13 cellular contexts compared by ENCODE assay signal in the genomic region with DNA sequence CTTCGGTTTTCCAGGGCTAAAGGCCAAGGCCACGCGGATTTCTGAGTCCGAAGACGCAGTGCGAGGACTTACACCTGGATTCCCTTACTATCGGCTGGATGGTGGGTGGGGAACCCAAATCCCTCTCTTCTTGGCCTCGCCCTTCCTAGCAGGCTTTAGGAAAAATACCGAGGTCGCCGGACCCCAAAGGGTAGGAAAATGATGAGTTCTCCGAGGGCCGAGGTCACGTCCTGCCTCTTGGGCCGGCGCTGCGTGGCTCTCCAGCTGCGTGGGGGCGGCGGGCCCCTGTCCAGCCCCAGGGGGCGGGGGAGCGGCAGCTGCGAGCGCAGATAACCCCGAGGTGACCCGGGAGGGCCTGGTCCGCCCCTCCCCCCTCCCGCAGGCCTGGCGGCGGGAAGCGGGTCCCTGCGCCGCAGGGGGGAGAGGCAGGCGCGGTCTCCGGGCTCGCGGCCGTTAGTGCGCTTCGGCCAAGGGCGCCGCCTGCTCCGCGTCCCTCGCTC. TPM values are rescaled to one million over a fixed set of nuclear protein-coding genes. Genes with fewer than 3 reads are reported as not detected.
DNase-seq lines count a peak whose midpoint lies in the region; TF ChIP-seq lines count a peak whose summit lies in the region.
"Had no signal": no experiment of that assay in that cellular context is flagged by ENCODE, and none has a peak within 500 bp of the region (broad histone marks: within the 10 kb centered on the region; RNA-seq: fewer than 3 reads in every experiment).

No MANE protein-coding gene starts in this region.

- no peaks in the 10 kb centered on the region for H4K20me1 ChIP-seq in OCI-LY7 (ENCODE audit: insufficient read depth, low read length)

- no peak overlapping the region for H2AFZ ChIP-seq in OCI-LY7 (ENCODE audit: low read length)

- H3K4me1 ChIP-seq in OCI-LY7 (ENCODE audit: insufficient read depth, low read length, poor library complexity, severe bottlenecking) (no peaks in the 10 kb centered on the region), esophagus squamous epithelium (peaks cover 48 to 64% (median 51%) of the 10 kb centered on the region in 3 donors), suprapubic skin (peaks cover 62% of the 10 kb centered on the region)

- no peak for TF ChIP-seq EP300 in suprapubic skin (IDR thresholded peaks at IDR 0.05)

- peak overlapping the region; percentile 41; the same call in 1 of the 2 replicates for H3K4me2 ChIP-seq in OCI-LY7 (ENCODE audit: low read length)

- intact Hi-C loops in OCI-LY7 (cut with micrococcal nuclease; ENCODE audit: unreplicated experiment) (loop anchor here (5.0 to 10.0 kb wide), 2 partner anchors 93 to 840 kb away; no protein-coding TSS in a partner anchor), esophagus squamous epithelium (cut with DNase I) (loop anchor here (10.0 kb wide), 1 partner anchor 230 kb away; no protein-coding TSS in a partner anchor)

- no peaks in the 10 kb centered on the region for H3K9me3 ChIP-seq in OCI-LY7 (ENCODE audit: low read length)
- no peaks in the 10 kb centered on the region for H3K9me3 ChIP-seq in esophagus squamous epithelium
- H3K9me3 ChIP-seq in suprapubic skin, result no peaks in the 10 kb centered on the region
- H3K9me3 ChIP-seq: gastroesophageal sphincter had no signal

- CTCF ChIA-PET in OCI-LY7 (lab: Charles Lee; ENCODE audit: unreplicated experiment), result interaction anchor here (0.6 kb wide), 1 partner anchor 9 kb away, joined by 3 read pairs; no protein-coding TSS in a partner anchor

- no peaks in the 10 kb centered on the region for H3K36me3 Mint-ChIP-seq in activated naive CD4-positive, alpha-beta T cell treated with anti-CD3 and anti-CD28 coated beads, Interleukin-2, amount 50 U/mL, for 24 hours

- DNase-seq in activated naive CD4-positive, alpha-beta T cell (lab: John Stamatoyannopoulos, UW), result no peak
- no peak for DNase-seq in OCI-LY7 (ENCODE audit: low spot score)
- DNase-seq in esophagus squamous epithelium (lab: John Stamatoyannopoulos, UW), result no peak
- DNase-seq in suprapubic skin (ENCODE audit: low spot score in 2 of 2), result no peak
- DNase-seq in T1000 (lab: John Stamatoyannopoulos, UW), result no peak
- no peak for DNase-seq in CD1c-positive myeloid dendritic cell (ENCODE audit: extremely low spot score)
- no peak for DNase-seq in NCI-H2029 (lab: John Stamatoyannopoulos, UW)
- DNase-seq: activated gamma-delta T cell had no signal

- WGBS in esophagus squamous epithelium, 2 donors, result 2% methylated on average over 8 to 9 of the region's 46 CpGs
- WGBS in suprapubic skin, result 10% methylated on average over 7 of the region's 46 CpGs

- H3K4me3 ChIP-seq in OCI-LY7 (ENCODE audit: low read depth, low read length, poor library complexity, severe bottlenecking), result peak overlapping the region; percentile 34
- peak overlapping the region in 3 of 4 donors; percentile 27 to 61 (median 46) for H3K4me3 ChIP-seq in esophagus squamous epithelium
- peak overlapping the region; percentile 46 for H3K4me3 ChIP-seq in suprapubic skin

- POLR2A ChIA-PET in OCI-LY7 (lab: Charles Lee), result no interaction called here

- H3K79me2 ChIP-seq in OCI-LY7 (ENCODE audit: insufficient read depth, low read depth, low read length), result no peaks in the 10 kb centered on the region

- no peak overlapping the region for H3K27ac Mint-ChIP-seq in activated naive CD4-positive, alpha-beta T cell treated with anti-CD3 and anti-CD28 coated beads, Interleukin-2, amount 50 U/mL, for 24 hours

- H3K4me3 Mint-ChIP-seq in activated naive CD4-positive, alpha-beta T cell treated with anti-CD3 and anti-CD28 coated beads, Interleukin-2, amount 50 U/mL, for 24 hours, result peak overlapping the region; percentile 67

- peaks cover 39% of the 10 kb centered on the region for H3K4me1 Mint-ChIP-seq in activated naive CD4-positive, alpha-beta T cell treated with anti-CD3 and anti-CD28 coated beads, Interleukin-2, amount 50 U/mL, for 24 hours

- TF ChIP-seq POLR2A in esophagus squamous epithelium (IDR thresholded peaks at IDR 0.05) (no peak), suprapubic skin (IDR thresholded peaks at IDR 0.05) (no peak)

- H3K9me2 ChIP-seq in OCI-LY7 (ENCODE audit: insufficient read depth, low read length), result no peaks in the 10 kb centered on the region

- peaks cover 57% of the 10 kb centered on the region for H3K27me3 Mint-ChIP-seq in activated naive CD4-positive, alpha-beta T cell treated with anti-CD3 and anti-CD28 coated beads, Interleukin-2, amount 50 U/mL, for 24 hours

- H3K27me3 ChIP-seq in esophagus squamous epithelium (peaks cover 56 to 100% (median 67%) of the 10 kb centered on the region in 4 donors), suprapubic skin (peaks cover 100% of the 10 kb centered on the region)

- H3K9me3 Mint-ChIP-seq in activated naive CD4-positive, alpha-beta T cell treated with anti-CD3 and anti-CD28 coated beads, Interleukin-2, amount 50 U/mL, for 24 hours, result no peaks in the 10 kb centered on the region

- TF ChIP-seq CTCF in OCI-LY7 (conservative IDR thresholded peaks at IDR 0.05; ENCODE audit: low read length), result no peak
- no peak for TF ChIP-seq CTCF in esophagus squamous epithelium (IDR thresholded peaks at IDR 0.05)
- no peak for TF ChIP-seq CTCF in suprapubic skin (IDR thresholded peaks at IDR 0.05)

- H3K36me3 ChIP-seq in OCI-LY7 (ENCODE audit: insufficient read depth, low read length) (no peaks in the 10 kb centered on the region), esophagus squamous epithelium (no peaks in the 10 kb centered on the region), suprapubic skin (no peaks in the 10 kb centered on the region)
- H3K36me3 ChIP-seq: gastroesophageal sphincter had no signal

- H3K27ac ChIP-seq in OCI-LY7 (ENCODE audit: low read depth, low read length, poor library complexity, severe bottlenecking) (no peak overlapping the region), esophagus squamous epithelium (no peak overlapping the region), suprapubic skin (no peak overlapping the region)
- H3K27ac ChIP-seq: gastroesophageal sphincter had no signal

- BruUV-seq in OCI-LY7 (replicated peaks; lab: Mats Ljungman, UMichigan), result no TSS peak

RNA-seq across cellular contexts. Expression of gene HMX3, which starts 0.8 kb away (rescaled TPM):
- total RNA-seq in OCI-LY7 (2014; rRNA removed; shearing (Covaris generic)), result 0.44 TPM in 1 of 2 replicates, not detected in the other
- total RNA-seq in OCI-LY7 (2022) (not detected in 2 replicates), esophagus squamous epithelium (not detected), suprapubic skin (not detected)
- total RNA-seq: LHCN-M2, right cardiac atrium, ureter had no signal

RNA-seq across cellular contexts. Expression of gene HMX2, which starts 13.0 kb away (rescaled TPM):
- total RNA-seq in OCI-LY7 (2014; rRNA removed; shearing (Covaris generic)), result 1.2 and 2.0 TPM in 2 replicates
- total RNA-seq in OCI-LY7 (2022), result 1.7 and 2.4 TPM in 2 replicates
- not detected for total RNA-seq in esophagus squamous epithelium
- total RNA-seq in suprapubic skin, result not detected
- total RNA-seq: gastroesophageal sphincter, LHCN-M2, right cardiac atrium, ureter had no signal

RNA-seq across cellular contexts. Expression of gene BUB3, which starts 19.2 kb away (rescaled TPM):
- total RNA-seq in OCI-LY7 (2014; rRNA removed; shearing (Covaris generic)), result 437 and 526 TPM in 2 replicates
- total RNA-seq in OCI-LY7 (2022) (312 and 335 TPM in 2 replicates), esophagus squamous epithelium (100 to 1,000 TPM in 2 of 4 donors, 10 to 100 TPM in 2; 84.3 to 121 (median 100) TPM), suprapubic skin (100 to 1,000 TPM in 1 of 4 donors, 10 to 100 TPM in 3; 87.3 to 134 (median 91.3) TPM)
